In the genomic region with DNA sequence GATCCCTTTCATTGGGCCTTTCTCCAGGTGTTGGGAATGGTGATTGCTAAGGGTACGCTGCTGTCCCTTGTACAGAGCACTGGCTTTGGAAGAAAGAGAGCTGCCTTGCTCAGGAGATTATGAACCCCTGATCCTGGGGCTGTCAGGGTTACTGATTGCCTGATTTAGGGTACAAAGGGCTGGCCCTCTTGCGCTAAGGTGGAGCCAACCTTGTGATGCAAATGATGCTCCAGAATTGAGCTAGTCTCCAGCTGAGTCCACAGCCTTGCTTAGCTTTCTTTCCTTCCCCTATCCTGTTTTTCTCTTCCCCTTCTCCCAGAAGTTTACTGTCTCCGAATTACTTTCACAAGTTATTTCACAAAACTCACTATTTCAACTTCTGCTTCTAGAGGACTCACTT, we compare ENCODE assay signal across 33 cellular contexts.
"Had no signal": no experiment of that assay in that cellular context is flagged by ENCODE, and none has a peak within 500 bp of the region (broad histone marks: within the 10 kb centered on the region; RNA-seq: fewer than 3 reads in every experiment).

No MANE protein-coding gene starts in this region.

- ATAC-seq: activated CD4-positive, alpha-beta T cell treated with anti-CD3 and anti-CD28 coated beads for 36 hours; activated CD4-positive, CD25-positive, alpha-beta regulatory T cell treated with anti-CD3 and anti-CD28 coated beads, Interleukin-2, amount 50 U/mL, for 24 hours; activated CD8-positive, alpha-beta T cell treated with anti-CD3 and anti-CD28 coated beads, Interleukin-2, amount 10 ng/mL, durations not matched to agents 7 days and 5 days; Right ventricle myocardium inferior had no signal

- FAIRE-seq: RCC 7860, TTC549 had no signal

- H3K36me3 Mint-ChIP-seq: activated naive CD4-positive, alpha-beta T cell treated with anti-CD3 and anti-CD28 coated beads, Interleukin-2, amount 50 U/mL, for 24 hours; activated naive CD8-positive, alpha-beta T cell treated with anti-CD3 and anti-CD28 coated beads, Interleukin-2, amount 10 ng/mL, durations not matched to agents 7 days and 5 days had no signal

- H3K4me3 Mint-ChIP-seq: activated CD4-positive, alpha-beta T cell treated with anti-CD3 and anti-CD28 coated beads for 36 hours; activated CD4-positive, alpha-beta T cell treated with anti-CD3 and anti-CD28 coated beads, Interleukin-2, amount 10 ng/mL, durations not matched to agents 7 days and 5 days; activated CD8-positive, alpha-beta T cell treated with anti-CD3 and anti-CD28 coated beads, Interleukin-2, amount 10 ng/mL, durations not matched to agents 7 days and 5 days; activated naive CD4-positive, alpha-beta T cell treated with anti-CD3 and anti-CD28 coated beads, Interleukin-2, amount 50 U/mL, for 24 hours; activated naive CD8-positive, alpha-beta T cell treated with anti-CD3 and anti-CD28 coated beads, Interleukin-2, amount 10 ng/mL, durations not matched to agents 7 days and 5 days; activated T-cell treated with anti-CD3 and anti-CD28 coated beads, Interleukin-2, amount 50 U/mL, for 24 hours; central memory CD8-positive, alpha-beta T cell had no signal

- H3K27me3 Mint-ChIP-seq: activated CD4-positive, alpha-beta T cell treated with anti-CD3 and anti-CD28 coated beads for 36 hours; activated CD4-positive, alpha-beta T cell treated with anti-CD3 and anti-CD28 coated beads, Interleukin-2, amount 10 ng/mL, durations not matched to agents 7 days and 5 days; activated naive CD4-positive, alpha-beta T cell treated with anti-CD3 and anti-CD28 coated beads, Interleukin-2, amount 50 U/mL, for 24 hours; activated naive CD8-positive, alpha-beta T cell treated with anti-CD3 and anti-CD28 coated beads, Interleukin-2, amount 10 ng/mL, durations not matched to agents 7 days and 5 days; activated T-cell treated with anti-CD3 and anti-CD28 coated beads, Interleukin-2, amount 50 U/mL, for 24 hours; central memory CD8-positive, alpha-beta T cell had no signal

- H3K9me3 Mint-ChIP-seq: activated CD4-positive, alpha-beta T cell treated with anti-CD3 and anti-CD28 coated beads, Interleukin-2, amount 10 ng/mL, durations not matched to agents 7 days and 5 days; activated naive CD4-positive, alpha-beta T cell treated with anti-CD3 and anti-CD28 coated beads, Interleukin-2, amount 50 U/mL, for 24 hours; activated naive CD8-positive, alpha-beta T cell treated with anti-CD3 and anti-CD28 coated beads, Interleukin-2, amount 10 ng/mL, durations not matched to agents 7 days and 5 days; activated T-cell treated with anti-CD3 and anti-CD28 coated beads, Interleukin-2, amount 50 U/mL, for 24 hours; activated T-helper 2 cell treated with anti-CD3 and anti-CD28 coated beads, Interferon-gamma antibody, Interleukin-2, Interleukin-4, amounts not matched to agents 10 μg/mL and 5 μg/mL and 100 μg/mL, durations not matched to agents 14 hours and 24 hours and 36 hours had no signal

- H3K4me3 ChIP-seq: ascending aorta, cardiac muscle cell, PC-9 had no signal

- H3K4me1 Mint-ChIP-seq: activated CD4-positive, alpha-beta T cell treated with anti-CD3 and anti-CD28 coated beads for 36 hours; activated CD4-positive, alpha-beta T cell treated with anti-CD3 and anti-CD28 coated beads, Interleukin-2, amount 10 ng/mL, durations not matched to agents 7 days and 5 days; activated naive CD4-positive, alpha-beta T cell treated with anti-CD3 and anti-CD28 coated beads, Interleukin-2, amount 50 U/mL, for 24 hours; activated naive CD8-positive, alpha-beta T cell treated with anti-CD3 and anti-CD28 coated beads, Interleukin-2, amount 10 ng/mL, durations not matched to agents 7 days and 5 days; central memory CD8-positive, alpha-beta T cell had no signal

- H3K27ac ChIP-seq: ascending aorta, cardiac muscle cell, KMS-11, PC-9, RWPE1 had no signal

- H2AFZ ChIP-seq: PC-9 had no signal

- H3K9ac ChIP-seq: KMS-11 had no signal

- H3K27me3 ChIP-seq: ascending aorta, cardiac muscle cell had no signal

- H3K27ac Mint-ChIP-seq: activated CD4-positive, alpha-beta T cell treated with anti-CD3 and anti-CD28 coated beads for 36 hours; activated CD4-positive, alpha-beta T cell treated with anti-CD3 and anti-CD28 coated beads, Interleukin-2, amount 10 ng/mL, durations not matched to agents 7 days and 5 days; activated CD8-positive, alpha-beta T cell treated with anti-CD3 and anti-CD28 coated beads, Interleukin-2, amount 10 ng/mL, durations not matched to agents 7 days and 5 days; activated naive CD4-positive, alpha-beta T cell treated with anti-CD3 and anti-CD28 coated beads, Interleukin-2, amount 50 U/mL, for 24 hours; activated naive CD8-positive, alpha-beta T cell treated with anti-CD3 and anti-CD28 coated beads, Interleukin-2, amount 10 ng/mL, durations not matched to agents 7 days and 5 days; activated T-cell treated with anti-CD3 and anti-CD28 coated beads, Interleukin-2, amount 50 U/mL, for 24 hours; activated T-helper 2 cell treated with anti-CD3 and anti-CD28 coated beads, Interferon-gamma antibody, Interleukin-2, Interleukin-4, amounts not matched to agents 10 μg/mL and 5 μg/mL and 100 μg/mL, durations not matched to agents 14 hours and 24 hours and 36 hours had no signal

- H3K4me2 ChIP-seq: KMS-11, PC-9 had no signal

- H3K9me3 ChIP-seq: ascending aorta had no signal

- DNase-seq: activated CD4-positive, alpha-beta T cell treated with anti-CD3 and anti-CD28 coated beads for 36 hours; activated CD4-positive, alpha-beta T cell treated with anti-CD3 and anti-CD28 coated beads, Interleukin-2, amount 10 ng/mL, durations not matched to agents 7 days and 5 days; activated CD4-positive, alpha-beta T cell treated with anti-CD3 and anti-CD28 coated beads, Interleukin-2, amount 50 U/mL, for 48 hours; activated CD8-positive, alpha-beta T cell treated with anti-CD3 and anti-CD28 coated beads, Interleukin-2, amount 10 ng/mL, durations not matched to agents 7 days and 5 days; activated gamma-delta T cell; activated naive CD4-positive, alpha-beta T cell treated with Interleukin-2 at 50 U/mL for 16 hours; activated naive CD8-positive, alpha-beta T cell treated with anti-CD3 and anti-CD28 coated beads, Interleukin-2, amount 10 ng/mL, durations not matched to agents 7 days and 5 days; activated T-cell treated with anti-CD3 and anti-CD28 coated beads, Interleukin-2, amount 50 U/mL, for 24 hours; amygdala; NCI-H1105; NCI-H1417 treated with DMSO at 0.1 percent for 48 hours; NCI-H187 treated with DMSO at 0.1 percent for 48 hours; NCI-H2081; NCI-H226; NCI-H446 treated with DMSO at 0.1 percent for 48 hours; NCI-H524; NCI-H69; NCI-H82; PC-9; SW 1271; T-helper 1 cell; T1000 had no signal

- H3K4me1 ChIP-seq: ascending aorta had no signal

- H3K36me3 ChIP-seq: ascending aorta, cardiac muscle cell had no signal
